In genomic region chr10:79390057-79390456, GRCh38 we compare ENCODE assay signal across 1 cellular context.
TF ChIP-seq lines count a peak whose summit lies in the region.

No MANE protein-coding gene starts in this region.

TF ChIP-seq in K562, 482 proteins besides CTCF, POLR2A, EP300 and RAD21 (continued from another document):
- no peak for TF ChIP-seq ZBTB49 (CRISPR knock-in tag; IDR thresholded peaks at IDR 0.05; ENCODE audit: borderline replicate concordance)
- TF ChIP-seq HMG20B (CRISPR knock-in tag; IDR thresholded peaks at IDR 0.05), result no peak
- TF ChIP-seq ZBTB2 (IDR thresholded peaks at IDR 0.05), result no peak
- no peak for TF ChIP-seq NR4A1 (CRISPR knock-in tag; IDR thresholded peaks at IDR 0.05)
- no peak for TF ChIP-seq NR4A1 (tag; IDR thresholded peaks at IDR 0.05)
- peak in 1 of 2 experiments; percentile 40; a peak in 3 of 4 replicates for TF ChIP-seq KDM1A (IDR thresholded peaks at IDR 0.05)
- TF ChIP-seq E4F1 (CRISPR knock-in tag; IDR thresholded peaks at IDR 0.05; ENCODE audit: borderline replicate concordance), result no peak
- no peak for TF ChIP-seq EHMT2 (IDR thresholded peaks at IDR 0.05)
- TF ChIP-seq AFF1 (IDR thresholded peaks at IDR 0.05; ENCODE audit: low read depth in 1 of 2, partially characterized antibody in 2 of 2), result no peak
- TF ChIP-seq E2F5 (CRISPR knock-in tag; IDR thresholded peaks at IDR 0.05), result 0 out of 2 replicates have a peak, but pooled peaks have one; percentile 33
- TF ChIP-seq ZNF79 (CRISPR knock-in tag; IDR thresholded peaks at IDR 0.05; ENCODE audit: low read depth), result no peak
- TF ChIP-seq BCOR (IDR thresholded peaks at IDR 0.05), result peak; percentile 77
- TF ChIP-seq TARDBP (IDR thresholded peaks at IDR 0.05), result no peak
- TF ChIP-seq PBX2 (CRISPR knock-in tag; IDR thresholded peaks at IDR 0.05; ENCODE audit: low read depth), result no peak
- TF ChIP-seq PBX2 (tag; conservative IDR thresholded peaks at IDR 0.05; ENCODE audit: low read depth), result no peak
- TF ChIP-seq PTTG1 (tag; IDR thresholded peaks at IDR 0.05; ENCODE audit: low read depth), result no peak
- no peak for TF ChIP-seq NEUROD1 (IDR thresholded peaks at IDR 0.05; ENCODE audit: borderline replicate concordance, low read depth, low read length, partially characterized antibody)
- TF ChIP-seq MTA1 (IDR thresholded peaks at IDR 0.05; ENCODE audit: borderline replicate concordance), result no peak
